ENCODE assay signal across 1 cellular context in genomic region chr16:81432899-81433560, GRCh38.
TF ChIP-seq lines count a peak whose summit lies in the region.

No MANE protein-coding gene starts in this region.

TF ChIP-seq in GM23338, 12 proteins besides CTCF, POLR2A, EP300 and RAD21 (continued from another document):
- TF ChIP-seq, protein P1, sequence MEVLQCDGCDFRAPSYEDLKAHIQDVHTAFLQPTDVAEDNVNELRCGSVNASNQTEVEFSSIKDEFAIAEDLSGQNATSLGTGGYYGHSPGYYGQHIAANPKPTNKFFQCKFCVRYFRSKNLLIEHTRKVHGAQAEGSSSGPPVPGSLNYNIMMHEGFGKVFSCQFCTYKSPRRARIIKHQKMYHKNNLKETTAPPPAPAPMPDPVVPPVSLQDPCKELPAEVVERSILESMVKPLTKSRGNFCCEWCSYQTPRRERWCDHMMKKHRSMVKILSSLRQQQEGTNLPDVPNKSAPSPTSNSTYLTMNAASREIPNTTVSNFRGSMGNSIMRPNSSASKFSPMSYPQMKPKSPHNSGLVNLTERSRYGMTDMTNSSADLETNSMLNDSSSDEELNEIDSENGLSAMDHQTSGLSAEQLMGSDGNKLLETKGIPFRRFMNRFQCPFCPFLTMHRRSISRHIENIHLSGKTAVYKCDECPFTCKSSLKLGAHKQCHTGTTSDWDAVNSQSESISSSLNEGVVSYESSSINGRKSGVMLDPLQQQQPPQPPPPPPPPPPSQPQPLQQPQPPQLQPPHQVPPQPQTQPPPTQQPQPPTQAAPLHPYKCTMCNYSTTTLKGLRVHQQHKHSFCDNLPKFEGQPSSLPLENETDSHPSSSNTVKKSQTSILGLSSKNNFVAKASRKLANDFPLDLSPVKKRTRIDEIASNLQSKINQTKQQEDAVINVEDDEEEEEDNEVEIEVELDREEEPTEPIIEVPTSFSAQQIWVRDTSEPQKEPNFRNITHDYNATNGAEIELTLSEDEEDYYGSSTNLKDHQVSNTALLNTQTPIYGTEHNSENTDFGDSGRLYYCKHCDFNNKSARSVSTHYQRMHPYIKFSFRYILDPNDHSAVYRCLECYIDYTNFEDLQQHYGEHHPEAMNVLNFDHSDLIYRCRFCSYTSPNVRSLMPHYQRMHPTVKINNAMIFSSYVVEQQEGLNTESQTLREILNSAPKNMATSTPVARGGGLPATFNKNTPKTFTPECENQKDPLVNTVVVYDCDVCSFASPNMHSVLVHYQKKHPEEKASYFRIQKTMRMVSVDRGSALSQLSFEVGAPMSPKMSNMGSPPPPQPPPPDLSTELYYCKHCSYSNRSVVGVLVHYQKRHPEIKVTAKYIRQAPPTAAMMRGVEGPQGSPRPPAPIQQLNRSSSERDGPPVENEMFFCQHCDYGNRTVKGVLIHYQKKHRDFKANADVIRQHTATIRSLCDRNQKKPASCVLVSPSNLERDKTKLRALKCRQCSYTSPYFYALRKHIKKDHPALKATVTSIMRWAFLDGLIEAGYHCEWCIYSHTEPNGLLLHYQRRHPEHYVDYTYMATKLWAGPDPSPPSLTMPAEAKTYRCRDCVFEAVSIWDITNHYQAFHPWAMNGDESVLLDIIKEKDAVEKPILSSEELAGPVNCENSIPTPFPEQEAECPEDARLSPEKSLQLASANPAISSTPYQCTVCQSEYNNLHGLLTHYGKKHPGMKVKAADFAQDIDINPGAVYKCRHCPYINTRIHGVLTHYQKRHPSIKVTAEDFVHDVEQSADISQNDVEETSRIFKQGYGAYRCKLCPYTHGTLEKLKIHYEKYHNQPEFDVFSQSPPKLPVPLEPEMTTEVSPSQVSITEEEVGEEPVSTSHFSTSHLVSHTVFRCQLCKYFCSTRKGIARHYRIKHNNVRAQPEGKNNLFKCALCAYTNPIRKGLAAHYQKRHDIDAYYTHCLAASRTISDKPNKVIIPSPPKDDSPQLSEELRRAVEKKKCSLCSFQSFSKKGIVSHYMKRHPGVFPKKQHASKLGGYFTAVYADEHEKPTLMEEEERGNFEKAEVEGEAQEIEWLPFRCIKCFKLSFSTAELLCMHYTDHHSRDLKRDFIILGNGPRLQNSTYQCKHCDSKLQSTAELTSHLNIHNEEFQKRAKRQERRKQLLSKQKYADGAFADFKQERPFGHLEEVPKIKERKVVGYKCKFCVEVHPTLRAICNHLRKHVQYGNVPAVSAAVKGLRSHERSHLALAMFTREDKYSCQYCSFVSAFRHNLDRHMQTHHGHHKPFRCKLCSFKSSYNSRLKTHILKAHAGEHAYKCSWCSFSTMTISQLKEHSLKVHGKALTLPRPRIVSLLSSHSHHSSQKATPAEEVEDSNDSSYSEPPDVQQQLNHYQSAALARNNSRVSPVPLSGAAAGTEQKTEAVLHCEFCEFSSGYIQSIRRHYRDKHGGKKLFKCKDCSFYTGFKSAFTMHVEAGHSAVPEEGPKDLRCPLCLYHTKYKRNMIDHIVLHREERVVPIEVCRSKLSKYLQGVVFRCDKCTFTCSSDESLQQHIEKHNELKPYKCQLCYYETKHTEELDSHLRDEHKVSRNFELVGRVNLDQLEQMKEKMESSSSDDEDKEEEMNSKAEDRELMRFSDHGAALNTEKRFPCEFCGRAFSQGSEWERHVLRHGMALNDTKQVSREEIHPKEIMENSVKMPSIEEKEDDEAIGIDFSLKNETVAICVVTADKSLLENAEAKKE (CRISPR knock-in tag; IDR thresholded peaks at IDR 0.05) = no peak
- TF ChIP-seq EZH2 (IDR thresholded peaks at IDR 0.05; ENCODE audit: low read depth, unreplicated experiment) = no peak
- no peak for TF ChIP-seq POLR2AphosphoS5 (IDR thresholded peaks at IDR 0.05; ENCODE audit: low read depth)
- TF ChIP-seq CREB1 (CRISPR knock-in tag; IDR thresholded peaks at IDR 0.05; ENCODE audit: low read depth) = no peak
- TF ChIP-seq, protein P2, sequence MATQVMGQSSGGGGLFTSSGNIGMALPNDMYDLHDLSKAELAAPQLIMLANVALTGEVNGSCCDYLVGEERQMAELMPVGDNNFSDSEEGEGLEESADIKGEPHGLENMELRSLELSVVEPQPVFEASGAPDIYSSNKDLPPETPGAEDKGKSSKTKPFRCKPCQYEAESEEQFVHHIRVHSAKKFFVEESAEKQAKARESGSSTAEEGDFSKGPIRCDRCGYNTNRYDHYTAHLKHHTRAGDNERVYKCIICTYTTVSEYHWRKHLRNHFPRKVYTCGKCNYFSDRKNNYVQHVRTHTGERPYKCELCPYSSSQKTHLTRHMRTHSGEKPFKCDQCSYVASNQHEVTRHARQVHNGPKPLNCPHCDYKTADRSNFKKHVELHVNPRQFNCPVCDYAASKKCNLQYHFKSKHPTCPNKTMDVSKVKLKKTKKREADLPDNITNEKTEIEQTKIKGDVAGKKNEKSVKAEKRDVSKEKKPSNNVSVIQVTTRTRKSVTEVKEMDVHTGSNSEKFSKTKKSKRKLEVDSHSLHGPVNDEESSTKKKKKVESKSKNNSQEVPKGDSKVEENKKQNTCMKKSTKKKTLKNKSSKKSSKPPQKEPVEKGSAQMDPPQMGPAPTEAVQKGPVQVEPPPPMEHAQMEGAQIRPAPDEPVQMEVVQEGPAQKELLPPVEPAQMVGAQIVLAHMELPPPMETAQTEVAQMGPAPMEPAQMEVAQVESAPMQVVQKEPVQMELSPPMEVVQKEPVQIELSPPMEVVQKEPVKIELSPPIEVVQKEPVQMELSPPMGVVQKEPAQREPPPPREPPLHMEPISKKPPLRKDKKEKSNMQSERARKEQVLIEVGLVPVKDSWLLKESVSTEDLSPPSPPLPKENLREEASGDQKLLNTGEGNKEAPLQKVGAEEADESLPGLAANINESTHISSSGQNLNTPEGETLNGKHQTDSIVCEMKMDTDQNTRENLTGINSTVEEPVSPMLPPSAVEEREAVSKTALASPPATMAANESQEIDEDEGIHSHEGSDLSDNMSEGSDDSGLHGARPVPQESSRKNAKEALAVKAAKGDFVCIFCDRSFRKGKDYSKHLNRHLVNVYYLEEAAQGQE (IDR thresholded peaks at IDR 0.05; ENCODE audit: unreplicated experiment) = no peak
TF ChIP-seq in GM23338: peak in this region for 0.
